In the genomic region with DNA sequence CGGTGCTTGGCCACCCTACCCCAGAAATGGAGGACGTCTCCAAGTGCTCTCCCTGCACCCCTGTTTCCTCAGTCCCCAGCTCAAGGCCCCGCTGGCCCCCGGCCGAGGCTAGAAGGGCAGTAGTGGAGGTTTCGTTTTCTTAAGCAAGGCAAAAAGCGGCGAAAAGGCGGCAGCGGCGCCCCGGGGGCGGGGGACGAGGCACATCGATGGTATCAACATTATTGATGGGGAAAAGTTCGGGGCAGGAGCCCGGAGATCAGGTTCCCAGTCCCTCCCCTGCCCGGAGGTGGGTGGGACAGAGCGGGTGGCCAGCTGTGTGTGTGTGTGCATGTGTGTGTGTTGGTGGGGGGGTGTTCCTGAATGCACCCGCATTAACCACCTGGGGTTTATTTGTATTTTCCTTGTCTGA, we compare ENCODE assay signal across 15 cellular contexts. TPM values are rescaled to one million over a fixed set of nuclear protein-coding genes. Genes with fewer than 3 reads are reported as not detected.
DNase-seq lines count a peak whose midpoint lies in the region; ATAC-seq, FAIRE-seq and TF ChIP-seq lines count a peak whose summit lies in the region.
"Had no signal": no experiment of that assay in that cellular context is flagged by ENCODE, and none has a peak within 500 bp of the region (broad histone marks: within the 10 kb centered on the region; RNA-seq: fewer than 3 reads in every experiment).

No MANE protein-coding gene starts in this region.

- no peak for TF ChIP-seq EP300 in A549 (IDR thresholded peaks at IDR 0.05)
- TF ChIP-seq EP300 in esophagus muscularis mucosa (IDR thresholded peaks at IDR 0.05), result no peak

- H3K9me3 Mint-ChIP-seq in HFFc6 (no peaks in the 10 kb centered on the region), nephron progenitor cell (peaks cover under 1% of the 10 kb centered on the region)
- H3K9me3 Mint-ChIP-seq: dendritic cell treated with granulocyte-macrophage colony-stimulating factor and Interleukin-4, amounts not matched to agents 40 ng/mL and 50 ng/mL, for 4 days had no signal

- H3K4me3 Mint-ChIP-seq in HFFc6, result peak overlapping the region; percentile 76; the same call in 1 of the 2 replicates
- H3K4me3 Mint-ChIP-seq in nephron progenitor cell, result peak overlapping the region; percentile 98
- H3K4me3 Mint-ChIP-seq: dendritic cell treated with granulocyte-macrophage colony-stimulating factor and Interleukin-4, amounts not matched to agents 40 ng/mL and 50 ng/mL, for 4 days had no signal

- no peak for TF ChIP-seq CTCF in A549 (IDR thresholded peaks at IDR 0.05)
- TF ChIP-seq CTCF in HFFc6 (IDR thresholded peaks at IDR 0.05), result no peak
- TF ChIP-seq CTCF in esophagus muscularis mucosa (IDR thresholded peaks at IDR 0.05), result no peak
- TF ChIP-seq CTCF in nephron progenitor cell (IDR thresholded peaks at IDR 0.05), result no peak

- CTCF ChIA-PET in A549 (lab: Yijun Ruan, JAX), result no interaction called here

- peak overlapping the region; percentile 35; the same call in 2 of the 3 replicates for H3K4me3 ChIP-seq in A549
- peak overlapping the region; percentile 27 to 30 (median 28) for H3K4me3 ChIP-seq in esophagus muscularis mucosa
- H3K4me3 ChIP-seq: mucosa of descending colon, SK-N-MC had no signal

- peaks cover 7 to 95% (median 53%) of the 10 kb centered on the region in 4 donors for H3K27me3 ChIP-seq in esophagus muscularis mucosa

- no peaks in the 10 kb centered on the region for H3K4me1 ChIP-seq in A549
- H3K4me1 ChIP-seq in esophagus muscularis mucosa, result peaks cover 22 to 60% (median 54%) of the 10 kb centered on the region in 4 donors

- H3K27ac Mint-ChIP-seq in HFFc6, result no peak overlapping the region
- peak overlapping the region; percentile 98 for H3K27ac Mint-ChIP-seq in nephron progenitor cell
- H3K27ac Mint-ChIP-seq: dendritic cell treated with granulocyte-macrophage colony-stimulating factor and Interleukin-4, amounts not matched to agents 40 ng/mL and 50 ng/mL, for 4 days had no signal

- WGBS in A549 (ENCODE audit: missing lambda C conversion rate), result 26% methylated on average over 18 of the region's 20 CpGs
- WGBS in esophagus muscularis mucosa, result 7% methylated on average over 15 of the region's 20 CpGs

- TF ChIP-seq POLR2A in A549 (IDR thresholded peaks at IDR 0.05; ENCODE audit: low read length) (no peak), esophagus muscularis mucosa (IDR thresholded peaks at IDR 0.05; ENCODE audit: low read depth) (no peak)

- H3K9me3 ChIP-seq in A549, result no peaks in the 10 kb centered on the region
- no peaks in the 10 kb centered on the region for H3K9me3 ChIP-seq in esophagus muscularis mucosa
- H3K9me3 ChIP-seq: mucosa of descending colon had no signal

- POLR2A ChIA-PET in A549 (lab: Yijun Ruan, JAX), result no interaction called here

- H3K27ac ChIP-seq in A549 (no peak overlapping the region), esophagus muscularis mucosa (replicated peaks in 1 of 4) (no peak overlapping the region)
- H3K27ac ChIP-seq: HL-60, SK-N-MC had no signal

- peaks cover 43% of the 10 kb centered on the region for H3K4me1 Mint-ChIP-seq in HFFc6 (ENCODE audit: low read depth)
- H3K4me1 Mint-ChIP-seq in nephron progenitor cell, result peaks cover 62% of the 10 kb centered on the region

- peak overlapping the region; percentile 72 for H3K4me2 ChIP-seq in A549

- H3K36me3 ChIP-seq in esophagus muscularis mucosa, result no peaks in the 10 kb centered on the region

- H3K27me3 Mint-ChIP-seq in HFFc6 (ENCODE audit: insufficient read depth) (no peaks in the 10 kb centered on the region; the same call in 1 of the 2 replicates), nephron progenitor cell (ENCODE audit: low read depth, poor library complexity) (no peaks in the 10 kb centered on the region)

- intact Hi-C loops in esophagus muscularis mucosa (cut with DNase I), result no loop called here

- ATAC-seq in A549 (no peak), GM19455 (IDR thresholded peaks at IDR 0.05; ENCODE audit: unreplicated experiment) (no peak)
- ATAC-seq: mucosa of descending colon had no signal

- DNase-seq in A549 (ENCODE audit: low read depth in 1 of 2, low spot score in 1 of 2) (no peak), HFFc6 (no peak), esophagus muscularis mucosa (ENCODE audit: extremely low spot score) (no peak), nephron progenitor cell (peak; percentile 76), ureter (ENCODE audit: low spot score) (no peak), COR-L47 (lab: John Stamatoyannopoulos, UW) (no peak)
- no peak for DNase-seq in stimulated activated naive CD4-positive, alpha-beta T cell (lab: John Stamatoyannopoulos, UW)
- DNase-seq: activated CD8-positive, alpha-beta memory T cell treated with anti-CD3 and anti-CD28 coated beads, Interleukin-2, amount 50 U/mL, for 4 hours; NCI-H2081 had no signal

- no peak for FAIRE-seq in A549 (lab: Jason Lieb, UNC)
- FAIRE-seq: H54 had no signal

- H3K36me3 Mint-ChIP-seq in HFFc6 (ENCODE audit: low read depth), result no peaks in the 10 kb centered on the region
- peaks cover 1% of the 10 kb centered on the region for H3K36me3 Mint-ChIP-seq in nephron progenitor cell (ENCODE audit: low read depth)

- TF ChIP-seq RAD21 in A549 (conservative IDR thresholded peaks at IDR 0.05 in 1 of 2, IDR thresholded peaks at IDR 0.05 in 1 of 2), result no peak

TF ChIP-seq in A549, 52 proteins besides CTCF, POLR2A, EP300 and RAD21:
- TF ChIP-seq, protein P1, sequence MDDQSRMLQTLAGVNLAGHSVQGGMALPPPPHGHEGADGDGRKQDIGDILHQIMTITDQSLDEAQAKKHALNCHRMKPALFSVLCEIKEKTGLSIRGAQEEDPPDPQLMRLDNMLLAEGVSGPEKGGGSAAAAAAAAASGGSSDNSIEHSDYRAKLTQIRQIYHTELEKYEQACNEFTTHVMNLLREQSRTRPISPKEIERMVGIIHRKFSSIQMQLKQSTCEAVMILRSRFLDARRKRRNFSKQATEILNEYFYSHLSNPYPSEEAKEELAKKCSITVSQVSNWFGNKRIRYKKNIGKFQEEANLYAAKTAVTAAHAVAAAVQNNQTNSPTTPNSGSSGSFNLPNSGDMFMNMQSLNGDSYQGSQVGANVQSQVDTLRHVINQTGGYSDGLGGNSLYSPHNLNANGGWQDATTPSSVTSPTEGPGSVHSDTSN (IDR thresholded peaks at IDR 0.05), result no peak
- TF ChIP-seq, protein P2, sequence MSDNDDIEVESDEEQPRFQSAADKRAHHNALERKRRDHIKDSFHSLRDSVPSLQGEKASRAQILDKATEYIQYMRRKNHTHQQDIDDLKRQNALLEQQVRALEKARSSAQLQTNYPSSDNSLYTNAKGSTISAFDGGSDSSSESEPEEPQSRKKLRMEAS (IDR thresholded peaks at IDR 0.05), result no peak
- TF ChIP-seq GATA3 (IDR thresholded peaks at IDR 0.05; ENCODE audit: borderline replicate concordance), result no peak
- TF ChIP-seq NPAS2 (CRISPR knock-in tag; IDR thresholded peaks at IDR 0.05; ENCODE audit: borderline replicate concordance), result no peak
- TF ChIP-seq HEYL (CRISPR knock-in tag; IDR thresholded peaks at IDR 0.05), result no peak

RNA-seq across cellular contexts. Expression of a gene that starts 4.1 kb away (rescaled TPM):
- polyA plus RNA-seq in A549 (2011; rRNA removed) (0.28 and 0.37 TPM in 2 replicates), A549 (2017; fragmentation: RNase III; extraction: RNeasy Plus Mini Kit Qiagen cat#74134 plus additional on column Dnase treatment) (0.04 to 0.21 TPM (median 0.13 TPM) in 3 replicates)
- polyA plus RNA-seq in A549 (2012; cell fraction: cytosol; rRNA removed), result 0.34 and 0.36 TPM in 2 replicates
- polyA plus RNA-seq in A549 (2012; cell fraction: nucleus; rRNA removed), result 0.28 and 0.42 TPM in 2 replicates
- 0.78 and 0.79 TPM in 2 replicates for polyA minus RNA-seq in A549 (2011; rRNA and poly(A)+ RNA removed)
- 10 to 100 TPM; 10.6 to 15.4 (median 12.6) TPM for total RNA-seq in HFFc6 (2021; fragmentation: NEBNext Ultra II Directional; extraction: Animal tissue kit (Norgen Biotek cat#: 25700))
- total RNA-seq in esophagus muscularis mucosa (not detected), ureter (4.4 TPM)
